Comparison of ENCODE assay signal across 8 cellular contexts in the genomic region with DNA sequence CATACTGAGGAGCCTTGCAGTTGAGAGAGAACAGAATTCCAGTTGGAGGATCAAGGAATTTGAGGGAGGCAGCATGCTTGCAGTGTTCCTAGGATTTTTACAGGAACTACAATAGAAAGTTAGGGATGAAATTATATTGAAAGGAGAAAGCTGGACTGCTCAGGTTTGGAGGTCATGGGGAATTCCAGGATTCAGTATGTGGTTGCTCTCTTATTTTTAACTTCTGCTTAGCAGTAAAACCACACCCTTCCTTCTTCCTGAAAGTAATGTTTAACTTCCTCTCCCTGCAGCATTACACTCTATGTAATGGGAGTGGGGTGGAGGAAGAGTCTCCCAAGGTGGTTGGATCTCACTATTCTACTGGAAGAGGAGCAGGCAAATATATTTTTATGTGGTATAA. TPM values are rescaled to one million over a fixed set of nuclear protein-coding genes. Genes with fewer than 3 reads are reported as not detected.
A peak's percentile ranks its signal among the peaks of the same experiment; 100 is the strongest.
DNase-seq lines count a peak whose midpoint lies in the region; ATAC-seq and TF ChIP-seq lines count a peak whose summit lies in the region.

No MANE protein-coding gene starts in this region.

- H3K27ac ChIP-seq in upper lobe of left lung: peak overlapping the region; percentile 56 to 85 (median 81)

- CTCF ChIA-PET in activated naive CD4-positive, alpha-beta T cell treated with anti-CD3 and anti-CD28 coated beads, Interleukin-2, amount 10 ng/mL, durations not matched to agents 7 days and 5 days (lab: Charles Lee): interaction anchor here (2.1 kb wide), 1 partner anchor 8 kb away, joined by 8 read pairs; no protein-coding TSS in a partner anchor
- CTCF ChIA-PET in activated CD4-positive, alpha-beta memory T cell treated with anti-CD3 and anti-CD28 coated beads, Interleukin-2, amount 10 ng/mL, durations not matched to agents 7 days and 5 days (lab: Charles Lee): interaction anchor here (0.6 to 1.4 kb wide), 2 partner anchors 8 to 42 kb away, joined by 3 to 5 read pairs; a partner anchor contains a TSS

- no peak for DNase-seq in activated naive CD4-positive, alpha-beta T cell treated with anti-CD3 and anti-CD28 coated beads, Interleukin-2, amount 10 ng/mL, durations not matched to agents 7 days and 5 days
- DNase-seq in activated naive CD4-positive, alpha-beta T cell treated with Interleukin-2 at 50 U/mL for 16 hours: no peak
- DNase-seq in activated CD4-positive, alpha-beta memory T cell treated with anti-CD3 and anti-CD28 coated beads, Interleukin-2, amount 10 ng/mL, durations not matched to agents 7 days and 5 days: no peak
- peak; percentile 86 for DNase-seq in kidney tubule cell (ENCODE audit: low spot score)
- DNase-seq in upper lobe of left lung: no peak
- no peak for DNase-seq in NCI-H510A treated with DMSO at 0.1 percent for 48 hours (lab: John Stamatoyannopoulos, UW)
- DNase-seq in NCI-H526 treated with DMSO at 0.1 percent for 48 hours (lab: John Stamatoyannopoulos, UW): no peak

- H3K4me1 Mint-ChIP-seq in activated naive CD4-positive, alpha-beta T cell treated with anti-CD3 and anti-CD28 coated beads, Interleukin-2, amount 10 ng/mL, durations not matched to agents 7 days and 5 days: peaks cover 53% of the 10 kb centered on the region
- peaks cover 41% of the 10 kb centered on the region for H3K4me1 Mint-ChIP-seq in activated CD4-positive, alpha-beta memory T cell treated with anti-CD3 and anti-CD28 coated beads, Interleukin-2, amount 10 ng/mL, durations not matched to agents 7 days and 5 days

- peak overlapping the region in 2 of 4 donors; percentile 8 to 15 for H3K4me3 ChIP-seq in upper lobe of left lung

- H3K36me3 ChIP-seq in upper lobe of left lung: peaks cover 5 to 42% (median 29%) of the 10 kb centered on the region in 4 donors

- no peaks in the 10 kb centered on the region for H3K27me3 Mint-ChIP-seq in activated naive CD4-positive, alpha-beta T cell treated with anti-CD3 and anti-CD28 coated beads, Interleukin-2, amount 10 ng/mL, durations not matched to agents 7 days and 5 days
- no peaks in the 10 kb centered on the region for H3K27me3 Mint-ChIP-seq in activated CD4-positive, alpha-beta memory T cell treated with anti-CD3 and anti-CD28 coated beads, Interleukin-2, amount 10 ng/mL, durations not matched to agents 7 days and 5 days

- no peak for TF ChIP-seq CTCF in upper lobe of left lung (IDR thresholded peaks at IDR 0.05)

- peak in 2 of 4 donors; percentile 29 to 58 for TF ChIP-seq EP300 in upper lobe of left lung (IDR thresholded peaks at IDR 0.05)

- ATAC-seq in upper lobe of left lung (ENCODE audit: low FRiP score in 2 of 2) (peak; percentile 62 to 80), GM18873 (IDR thresholded peaks at IDR 0.05; ENCODE audit: low FRiP score, unreplicated experiment) (no peak)

- TF ChIP-seq POLR2A in upper lobe of left lung (IDR thresholded peaks at IDR 0.05): peak in 1 of 4 donors; percentile 8

- peak overlapping the region; percentile 46 for H3K4me3 Mint-ChIP-seq in activated naive CD4-positive, alpha-beta T cell treated with anti-CD3 and anti-CD28 coated beads, Interleukin-2, amount 10 ng/mL, durations not matched to agents 7 days and 5 days
- H3K4me3 Mint-ChIP-seq in activated CD4-positive, alpha-beta memory T cell treated with anti-CD3 and anti-CD28 coated beads, Interleukin-2, amount 10 ng/mL, durations not matched to agents 7 days and 5 days: peak overlapping the region; percentile 23

- POLR2A ChIA-PET in activated CD4-positive, alpha-beta memory T cell treated with anti-CD3 and anti-CD28 coated beads, Interleukin-2, amount 10 ng/mL, durations not matched to agents 7 days and 5 days (lab: Charles Lee): interaction anchor here (1.0 to 5.9 kb wide), 2 partner anchors 8 to 51 kb away, joined by 3 to 35 read pairs; a partner anchor contains a TSS

- no peaks in the 10 kb centered on the region for H3K27me3 ChIP-seq in upper lobe of left lung

- no peaks in the 10 kb centered on the region for H3K9me3 Mint-ChIP-seq in activated naive CD4-positive, alpha-beta T cell treated with anti-CD3 and anti-CD28 coated beads, Interleukin-2, amount 10 ng/mL, durations not matched to agents 7 days and 5 days
- H3K9me3 Mint-ChIP-seq in activated CD4-positive, alpha-beta memory T cell treated with anti-CD3 and anti-CD28 coated beads, Interleukin-2, amount 10 ng/mL, durations not matched to agents 7 days and 5 days: no peaks in the 10 kb centered on the region

- H3K36me3 Mint-ChIP-seq in activated naive CD4-positive, alpha-beta T cell treated with anti-CD3 and anti-CD28 coated beads, Interleukin-2, amount 10 ng/mL, durations not matched to agents 7 days and 5 days: peaks cover 19% of the 10 kb centered on the region
- H3K36me3 Mint-ChIP-seq in activated CD4-positive, alpha-beta memory T cell treated with anti-CD3 and anti-CD28 coated beads, Interleukin-2, amount 10 ng/mL, durations not matched to agents 7 days and 5 days (ENCODE audit: low read depth): peaks cover 13% of the 10 kb centered on the region

- H3K4me1 ChIP-seq in upper lobe of left lung: peaks cover 61 to 78% (median 68%) of the 10 kb centered on the region in 4 donors

- H3K9me3 ChIP-seq in upper lobe of left lung: no peaks in the 10 kb centered on the region

- peak overlapping the region; percentile 95 for H3K27ac Mint-ChIP-seq in activated naive CD4-positive, alpha-beta T cell treated with anti-CD3 and anti-CD28 coated beads, Interleukin-2, amount 10 ng/mL, durations not matched to agents 7 days and 5 days
- peak overlapping the region; percentile 58 for H3K27ac Mint-ChIP-seq in activated CD4-positive, alpha-beta memory T cell treated with anti-CD3 and anti-CD28 coated beads, Interleukin-2, amount 10 ng/mL, durations not matched to agents 7 days and 5 days

RNA-seq across cellular contexts. Expression of a gene that starts 31.3 kb away (rescaled TPM):
- total RNA-seq in activated CD4-positive, alpha-beta memory T cell treated with anti-CD3 and anti-CD28 coated beads, Interleukin-2, amount 10 ng/mL, durations not matched to agents 7 days and 5 days: 1 to 10 TPM; 2.4 to 4.5 TPM
- total RNA-seq in upper lobe of left lung: 100 to 1,000 TPM; 136 to 232 (median 214) TPM

RNA-seq across cellular contexts. Expression of a gene that starts 41.3 kb away (rescaled TPM):
- total RNA-seq in activated CD4-positive, alpha-beta memory T cell treated with anti-CD3 and anti-CD28 coated beads, Interleukin-2, amount 10 ng/mL, durations not matched to agents 7 days and 5 days: not detected
- not detected for total RNA-seq in upper lobe of left lung

RNA-seq across cellular contexts. Expression of a gene that starts 51.6 kb away (rescaled TPM):
- 100 to 1,000 TPM; 148 to 162 TPM for total RNA-seq in activated CD4-positive, alpha-beta memory T cell treated with anti-CD3 and anti-CD28 coated beads, Interleukin-2, amount 10 ng/mL, durations not matched to agents 7 days and 5 days
- total RNA-seq in upper lobe of left lung: 100 to 1,000 TPM in 5 of 6 donors, 10 to 100 TPM in 1; 56.6 to 138 (median 120) TPM

Comparison
In these comparisons a context has a peak if more than half of its experiments do, and no peak if none do; other contexts are left out.
1. RNA of a gene that starts 31.3 kb away (total RNA-seq): 136 to 232 TPM in upper lobe of left lung; 2.4 to 4.5 TPM in activated CD4-positive, alpha-beta memory T cell treated with anti-CD3 and anti-CD28 coated beads, Interleukin-2, amount 10 ng/mL, durations not matched to agents 7 days and 5 days; every median in the first group is over 10 times any median in the second.